In genomic region chr15:38453971-38454686, GRCh38 we compare ENCODE assay signal across 1 cellular context.
TF ChIP-seq lines count a peak whose summit lies in the region.

TSS of gene FAM98B (plus strand) at chr15:38454127. CDS start at chr15:38454162, 35 bp downstream.

TF ChIP-seq in WTC11, 78 proteins besides CTCF, POLR2A, EP300 and RAD21 (continued from another document and continues in another):
- TF ChIP-seq AR (CRISPR knock-in tag; IDR thresholded peaks at IDR 0.05) (no peak; the same call in 1 of the 2 replicates), STAT6 (CRISPR knock-in tag; conservative IDR thresholded peaks at IDR 0.05; ENCODE audit: low read depth) (no peak), EMX1 (CRISPR knock-in tag; IDR thresholded peaks at IDR 0.05) (0 out of 2 replicates have a peak, but pooled peaks have one; percentile 67), CREM (CRISPR knock-in tag; IDR thresholded peaks at IDR 0.05) (0 out of 2 replicates have a peak, but pooled peaks have one; percentile 30), ZNF138 (CRISPR knock-in tag; conservative IDR thresholded peaks at IDR 0.05) (no peak), ZNF425 (CRISPR knock-in tag; conservative IDR thresholded peaks at IDR 0.05) (no peak), PRDM15 (CRISPR knock-in tag; IDR thresholded peaks at IDR 0.05) (no peak), TEAD4 (CRISPR knock-in tag; IDR thresholded peaks at IDR 0.05) (no peak), HMGXB4 (CRISPR knock-in tag; IDR thresholded peaks at IDR 0.05) (peak; percentile 72; the same call in 1 of the 2 replicates), CREB1 (CRISPR knock-in tag; IDR thresholded peaks at IDR 0.05) (no peak), SOX15 (CRISPR knock-in tag; IDR thresholded peaks at IDR 0.05) (no peak), TP53 (CRISPR knock-in tag; IDR thresholded peaks at IDR 0.05) (no peak), TCF7 (CRISPR knock-in tag; IDR thresholded peaks at IDR 0.05; ENCODE audit: low read depth) (no peak), NR2C2 (CRISPR knock-in tag; IDR thresholded peaks at IDR 0.05) (no peak), NFE2L1 (CRISPR knock-in tag; IDR thresholded peaks at IDR 0.05) (no peak), ZSCAN18 (CRISPR knock-in tag; IDR thresholded peaks at IDR 0.05) (no peak), ZNF281 (CRISPR knock-in tag; IDR thresholded peaks at IDR 0.05) (no peak), ESRRA (CRISPR knock-in tag; IDR thresholded peaks at IDR 0.05; ENCODE audit: borderline replicate concordance) (peak; percentile 54; the same call in 1 of the 2 replicates), ZNF219 (CRISPR knock-in tag; IDR thresholded peaks at IDR 0.05; ENCODE audit: borderline replicate concordance) (no peak), NFATC4 (CRISPR knock-in tag; IDR thresholded peaks at IDR 0.05) (no peak), FOXP1 (CRISPR knock-in tag; IDR thresholded peaks at IDR 0.05; ENCODE audit: borderline replicate concordance) (no peak), ELF4 (CRISPR knock-in tag; IDR thresholded peaks at IDR 0.05; ENCODE audit: low read depth) (no peak), KAT7 (CRISPR knock-in tag; IDR thresholded peaks at IDR 0.05; ENCODE audit: borderline replicate concordance) (peak; percentile 97), RELA (CRISPR knock-in tag; IDR thresholded peaks at IDR 0.05; ENCODE audit: borderline replicate concordance) (no peak), ZNF232 (CRISPR knock-in tag; IDR thresholded peaks at IDR 0.05) (no peak), ZNF121 (CRISPR knock-in tag; IDR thresholded peaks at IDR 0.05) (no peak), MYBL2 (CRISPR knock-in tag; IDR thresholded peaks at IDR 0.05) (peak; percentile 78; the same call in 1 of the 2 replicates), ZBTB43 (CRISPR knock-in tag; IDR thresholded peaks at IDR 0.05) (no peak), AFF4 (CRISPR knock-in tag; IDR thresholded peaks at IDR 0.05; ENCODE audit: borderline replicate concordance) (no peak), ZNF423 (CRISPR knock-in tag; IDR thresholded peaks at IDR 0.05) (no peak), TEAD1 (CRISPR knock-in tag; IDR thresholded peaks at IDR 0.05) (0 out of 2 replicates have a peak, but pooled peaks have one; percentile 37)
